In the genomic region with DNA sequence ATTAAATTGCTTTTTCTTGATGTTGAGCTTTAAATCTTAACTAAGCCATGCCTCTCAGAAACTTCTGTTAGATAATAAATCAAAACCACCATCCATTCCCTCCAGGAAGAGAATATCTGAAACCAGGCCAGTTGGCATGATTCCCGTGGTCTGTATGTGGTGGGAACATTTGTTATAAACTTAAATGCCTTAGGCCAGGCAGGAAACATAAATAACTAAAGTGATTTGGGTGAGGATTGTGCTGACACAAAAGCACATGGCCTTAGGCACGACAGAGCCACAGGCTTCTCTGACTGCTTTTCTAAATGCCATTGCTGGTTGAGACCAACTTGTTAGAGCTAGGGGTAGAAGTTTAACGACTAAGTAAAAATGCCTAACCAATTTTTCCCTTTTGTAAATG, we compare ENCODE assay signal across 26 cellular contexts.
A peak's percentile ranks its signal among the peaks of the same experiment; 100 is the strongest.
DNase-seq lines count a peak whose midpoint lies in the region; ATAC-seq and TF ChIP-seq lines count a peak whose summit lies in the region.
"Had no signal": no experiment of that assay in that cellular context is flagged by ENCODE, and none has a peak within 500 bp of the region (broad histone marks: within the 10 kb centered on the region; RNA-seq: fewer than 3 reads in every experiment).

No MANE protein-coding gene starts in this region.

- BruUV-seq in MCF 10A (replicated peaks; lab: Mats Ljungman, UMichigan): no TSS peak

- ATAC-seq in stimulated activated naive B cell treated with anti-CD40 and anti-IgM and Interleukin-4, amounts not matched to agents 10 μg/mL and 1 μg/mL and 100 μg/mL, for 72 hours (replicated peaks): no peak
- ATAC-seq: activated T-cell treated with anti-CD3 and anti-CD28 coated beads, Interleukin-2, amount 50 U/mL, for 72 hours; gastroesophageal sphincter; lower lobe of right lung; T-helper 17 cell; upper lobe of right lung had no signal

- H3K27me3 ChIP-seq in breast epithelium (no peaks in the 10 kb centered on the region), right atrium auricular region (no peaks in the 10 kb centered on the region)
- H3K27me3 ChIP-seq: esophagus squamous epithelium, gastroesophageal sphincter, upper lobe of right lung had no signal

- H3K4me3 Mint-ChIP-seq in MCF 10A (ENCODE audit: unreplicated experiment): no peak overlapping the region
- H3K4me3 Mint-ChIP-seq in stimulated activated naive B cell treated with anti-CD40 and anti-IgM and Interleukin-4, amounts not matched to agents 10 μg/mL and 1 μg/mL and 100 μg/mL, for 72 hours: no peak overlapping the region
- H3K4me3 Mint-ChIP-seq: activated T-cell treated with anti-CD3 and anti-CD28 coated beads, Interleukin-2, amount 50 U/mL, for 72 hours; T-helper 17 cell had no signal

- H3K9me3 ChIP-seq in breast epithelium: peaks cover 6 to 9% of the 10 kb centered on the region in 2 donors
- no peaks in the 10 kb centered on the region for H3K9me3 ChIP-seq in right atrium auricular region
- H3K9me3 ChIP-seq: lower lobe of right lung, prostate gland, upper lobe of right lung had no signal

- peaks cover 4% of the 10 kb centered on the region for H3K9me3 Mint-ChIP-seq in MCF 10A (ENCODE audit: unreplicated experiment)
- peaks cover under 1 to 4% of the 10 kb centered on the region in 2 donors for H3K9me3 Mint-ChIP-seq in stimulated activated naive B cell treated with anti-CD40 and anti-IgM and Interleukin-4, amounts not matched to agents 10 μg/mL and 1 μg/mL and 100 μg/mL, for 72 hours

- peaks cover 38% of the 10 kb centered on the region for H3K4me1 Mint-ChIP-seq in MCF 10A (ENCODE audit: insufficient read depth, unreplicated experiment)
- H3K4me1 Mint-ChIP-seq in stimulated activated naive B cell treated with anti-CD40 and anti-IgM and Interleukin-4, amounts not matched to agents 10 μg/mL and 1 μg/mL and 100 μg/mL, for 72 hours: no peaks in the 10 kb centered on the region
- H3K4me1 Mint-ChIP-seq: T-helper 17 cell had no signal

- DNase-seq in MCF 10A (ENCODE audit: unreplicated experiment): peak; percentile 83
- no peak for DNase-seq in breast epithelium (ENCODE audit: low spot score in 2 of 2)
- DNase-seq in left kidney (ENCODE audit: low read depth, low spot score): peak; percentile 62
- DNase-seq in activated CD8-positive, alpha-beta memory T cell treated with anti-CD3 and anti-CD28 coated beads, Interleukin-2, amount 50 U/mL, for 48 hours: no peak
- DNase-seq in right atrium auricular region (ENCODE audit: low spot score): no peak
- no peak for DNase-seq in stimulated activated naive B cell treated with anti-CD40 and anti-IgM and Interleukin-4, amounts not matched to agents 10 μg/mL and 1 μg/mL and 100 μg/mL, for 72 hours
- DNase-seq in GM10266 (ENCODE audit: extremely low spot score): no peak
- DNase-seq: activated CD4-positive, alpha-beta T cell treated with anti-CD3 and anti-CD28 coated beads for 4 hours; activated naive CD4-positive, alpha-beta T cell treated with Interleukin-2 at 50 U/mL for 16 hours; activated T-cell treated with anti-CD3 and anti-CD28 coated beads, Interleukin-2, amount 50 U/mL, for 72 hours; cortex of kidney; esophagus squamous epithelium; GDM1; GOT3; Karpas-422; lower lobe of right lung; NCI-H2029; NCI-H2227 treated with DMSO at 0.1 percent for 48 hours; SIG-M5; stimulated activated CD4-positive, alpha-beta T cell treated with anti-CD3 and anti-CD28 coated beads, Interleukin-1b, Interleukin-23, amount 100 ng/mL, for 48 hours; T-helper 17 cell; upper lobe of right lung had no signal

- H3K4me1 ChIP-seq in breast epithelium: no peaks in the 10 kb centered on the region
- no peaks in the 10 kb centered on the region for H3K4me1 ChIP-seq in right atrium auricular region
- H3K4me1 ChIP-seq: esophagus squamous epithelium, gastroesophageal sphincter, lower lobe of right lung, prostate gland, upper lobe of right lung had no signal

- intact Hi-C loops in MCF 10A (cut with micrococcal nuclease): no loop called here
- intact Hi-C loops in breast epithelium (cut with DNase I; ENCODE audit: low total_unique reads): no loop called here

- no peak for TF ChIP-seq CTCF in MCF 10A (IDR thresholded peaks at IDR 0.05; ENCODE audit: unreplicated experiment)
- TF ChIP-seq CTCF in breast epithelium (IDR thresholded peaks at IDR 0.05): no peak
- no peak for TF ChIP-seq CTCF in VCaP (conservative IDR thresholded peaks at IDR 0.05)
- TF ChIP-seq CTCF in right atrium auricular region (IDR thresholded peaks at IDR 0.05): no peak
- TF ChIP-seq CTCF in GM10266 (IDR thresholded peaks at IDR 0.05; ENCODE audit: control insufficient read depth, insufficient read depth, low read depth, missing control alignments): no peak

- H3K36me3 ChIP-seq in breast epithelium (no peaks in the 10 kb centered on the region), right atrium auricular region (no peaks in the 10 kb centered on the region)
- H3K36me3 ChIP-seq: esophagus squamous epithelium, gastroesophageal sphincter, lower lobe of right lung, prostate gland, upper lobe of right lung had no signal

- H3K27ac ChIP-seq in breast epithelium (no peak overlapping the region), VCaP (0 out of 2 replicates have a peak overlapping the region, but pooled peaks have one; percentile 5), right atrium auricular region (no peak overlapping the region)
- H3K27ac ChIP-seq: esophagus squamous epithelium, gastroesophageal sphincter, lower lobe of right lung, prostate gland, skin epidermis, upper lobe of right lung had no signal

- H3K27me3 Mint-ChIP-seq in MCF 10A (ENCODE audit: insufficient read depth, unreplicated experiment): no peaks in the 10 kb centered on the region
- H3K27me3 Mint-ChIP-seq in stimulated activated naive B cell treated with anti-CD40 and anti-IgM and Interleukin-4, amounts not matched to agents 10 μg/mL and 1 μg/mL and 100 μg/mL, for 72 hours: no peaks in the 10 kb centered on the region
- H3K27me3 Mint-ChIP-seq: T-helper 17 cell had no signal

- POLR2A ChIA-PET in MCF 10A (lab: Yijun Ruan, JAX): interaction anchor here (0.5 to 1.1 kb wide), 3 partner anchors 34 to 73 kb away, joined by 3 read pairs; no protein-coding TSS in a partner anchor

- H3K4me3 ChIP-seq in breast epithelium (no peak overlapping the region), right atrium auricular region (no peak overlapping the region)
- H3K4me3 ChIP-seq: esophagus squamous epithelium, gastroesophageal sphincter, lower lobe of right lung, prostate gland, skin epidermis, upper lobe of right lung had no signal

- no peaks in the 10 kb centered on the region for H3K36me3 Mint-ChIP-seq in MCF 10A (ENCODE audit: insufficient read depth, unreplicated experiment)
- H3K36me3 Mint-ChIP-seq in stimulated activated naive B cell treated with anti-CD40 and anti-IgM and Interleukin-4, amounts not matched to agents 10 μg/mL and 1 μg/mL and 100 μg/mL, for 72 hours: no peaks in the 10 kb centered on the region

- CTCF ChIA-PET in MCF 10A (lab: Yijun Ruan, JAX): interaction anchor here (0.6 to 1.3 kb wide), 5 partner anchors 34 to 1024 kb away, joined by 3 read pairs; no protein-coding TSS in a partner anchor

- peak overlapping the region; percentile 14 for H3K27ac Mint-ChIP-seq in MCF 10A (ENCODE audit: low read depth, unreplicated experiment)
- no peak overlapping the region for H3K27ac Mint-ChIP-seq in stimulated activated naive B cell treated with anti-CD40 and anti-IgM and Interleukin-4, amounts not matched to agents 10 μg/mL and 1 μg/mL and 100 μg/mL, for 72 hours
- H3K27ac Mint-ChIP-seq: activated T-cell treated with anti-CD3 and anti-CD28 coated beads, Interleukin-2, amount 50 U/mL, for 72 hours; T-helper 17 cell had no signal

- TF ChIP-seq POLR2A in breast epithelium (IDR thresholded peaks at IDR 0.05): no peak

Comparison
In these comparisons a context has a peak if more than half of its experiments do, and no peak if none do; other contexts are left out.
1. DNase-seq: peak in MCF 10A (single experiment) and left kidney (single experiment); none in breast epithelium (0 of 2), activated CD8-positive, alpha-beta memory T cell treated with anti-CD3 and anti-CD28 coated beads, Interleukin-2, amount 50 U/mL, for 48 hours (single experiment), right atrium auricular region (single experiment), stimulated activated naive B cell treated with anti-CD40 and anti-IgM and Interleukin-4, amounts not matched to agents 10 μg/mL and 1 μg/mL and 100 μg/mL, for 72 hours (single experiment) and GM10266 (single experiment).